ENCODE assay signal across 30 cellular contexts in the genomic region with DNA sequence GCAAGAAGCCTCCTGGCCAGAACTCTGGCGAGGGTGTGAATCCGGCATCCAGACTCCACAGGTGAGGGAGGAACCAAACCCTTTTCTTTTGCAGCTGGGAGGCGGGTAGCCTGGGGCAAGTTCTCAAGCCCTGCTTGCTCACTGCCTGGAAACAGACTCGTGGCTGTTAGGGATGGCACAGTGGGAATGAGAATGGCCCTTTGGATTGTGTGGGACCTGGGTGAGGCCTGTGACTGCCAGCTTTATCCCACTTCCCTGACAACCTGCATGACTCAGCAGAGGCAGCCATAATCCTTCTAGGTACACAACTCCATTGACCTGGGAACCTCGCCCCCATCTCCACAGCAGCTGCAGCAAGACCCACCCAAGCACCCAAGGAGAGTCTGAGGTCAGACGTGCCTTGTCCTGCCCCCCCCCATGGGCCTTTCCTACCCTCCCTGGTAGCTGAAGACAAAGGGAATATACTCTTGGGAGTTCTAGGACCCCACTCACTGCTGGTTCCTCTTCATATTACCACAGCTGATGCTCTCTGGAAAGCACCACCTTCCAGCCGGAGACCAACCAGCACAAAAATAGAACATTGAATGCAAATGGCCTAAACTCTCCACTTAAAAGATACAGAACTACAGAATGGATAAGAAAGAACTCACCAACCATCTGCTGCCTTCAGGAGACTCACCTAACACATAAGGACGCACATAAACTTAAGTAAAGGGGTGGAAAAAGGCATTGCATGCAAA. TPM values are rescaled to one million over a fixed set of nuclear protein-coding genes. Genes with fewer than 3 reads are reported as not detected.
A peak's percentile ranks its signal among the peaks of the same experiment; 100 is the strongest.
DNase-seq lines count a peak whose midpoint lies in the region; ATAC-seq and TF ChIP-seq lines count a peak whose summit lies in the region.
"Had no signal": no experiment of that assay in that cellular context is flagged by ENCODE, and none has a peak within 500 bp of the region (broad histone marks: within the 10 kb centered on the region; RNA-seq: fewer than 3 reads in every experiment).

No MANE protein-coding gene starts in this region.

- CTCF ChIA-PET in mammary epithelial cell (lab: Charles Lee; ENCODE audit: low non-redundant PET) = no interaction called here

- peak overlapping the region; percentile 76 for H2AFZ ChIP-seq in mammary epithelial cell (ENCODE audit: low read depth, low read length)
- H2AFZ ChIP-seq in hepatocyte = no peak overlapping the region

- H3K36me3 ChIP-seq in mammary epithelial cell (ENCODE audit: insufficient read depth, low read length) (no peaks in the 10 kb centered on the region), hepatocyte (replicated peaks; ENCODE audit: insufficient read depth, low read depth) (no peaks in the 10 kb centered on the region)
- H3K36me3 ChIP-seq: esophagus muscularis mucosa, prostate gland had no signal

- H3K27me3 ChIP-seq in mammary epithelial cell (ENCODE audit: insufficient read depth, low read length) (no peaks in the 10 kb centered on the region), hepatocyte (no peaks in the 10 kb centered on the region)
- H3K27me3 ChIP-seq: esophagus muscularis mucosa had no signal

- peaks cover 0 to 20% (median 12%) of the 10 kb centered on the region in 7 donors for H3K9me3 Mint-ChIP-seq in naive B cell
- H3K9me3 Mint-ChIP-seq: activated T-cell treated with anti-CD3 and anti-CD28 coated beads, Interleukin-2, amount 50 U/mL, for 4 hours; central memory CD8-positive, alpha-beta T cell; effector memory CD8-positive, alpha-beta T cell; type B pancreatic cell had no signal

- no peak for ATAC-seq in naive B cell (ENCODE audit: low read depth in 2 of 2)
- ATAC-seq: activated T-cell treated with anti-CD3 and anti-CD28 coated beads, Interleukin-2, amount 50 U/mL, for 4 hours; effector memory CD8-positive, alpha-beta T cell; naive thymus-derived CD8-positive, alpha-beta T cell; sciatic nerve had no signal

- no peak overlapping the region for H3K4me3 ChIP-seq in mammary epithelial cell (replicated peaks in 1 of 3; ENCODE audit: insufficient read depth in 1 of 3, low read depth in 2 of 3, low read length in 3 of 3)
- H3K4me3 ChIP-seq in hepatocyte = no peak overlapping the region
- H3K4me3 ChIP-seq: esophagus muscularis mucosa, prostate gland had no signal

- TF ChIP-seq CTCF in mammary epithelial cell (conservative IDR thresholded peaks at IDR 0.05 in 1 of 2, IDR thresholded peaks at IDR 0.05 in 1 of 2; ENCODE audit: extremely low read depth in 1 of 2, insufficient read depth in 1 of 2, low read depth in 1 of 2, low read length in 2 of 2) (no peak), hepatocyte (IDR thresholded peaks at IDR 0.05; ENCODE audit: poor library complexity) (no peak)

- H3K9me3 ChIP-seq in mammary epithelial cell (replicated peaks; ENCODE audit: insufficient read depth, low read length) = no peaks in the 10 kb centered on the region
- no peaks in the 10 kb centered on the region for H3K9me3 ChIP-seq in hepatocyte (ENCODE audit: low read depth)
- H3K9me3 ChIP-seq: esophagus muscularis mucosa, prostate gland had no signal

- peak overlapping the region in 1 of 6 donors; percentile 33 for H3K27ac Mint-ChIP-seq in naive B cell
- H3K27ac Mint-ChIP-seq: effector memory CD8-positive, alpha-beta T cell; naive thymus-derived CD8-positive, alpha-beta T cell; type B pancreatic cell had no signal

- H3K27me3 Mint-ChIP-seq in naive B cell = peaks cover 0 to 30% (median 26%) of the 10 kb centered on the region in 3 donors

- WGBS in mammary epithelial cell (ENCODE audit: low coverage, missing lambda C conversion rate) = 81% methylated on average over 3 of the region's 8 CpGs
- WGBS in hepatocyte (ENCODE audit: low lambda C conversion rate, missing lambda C conversion rate) = 88% methylated on average over 8 of the region's 8 CpGs

- H4K20me1 ChIP-seq in mammary epithelial cell (ENCODE audit: insufficient read depth, low read length) (no peaks in the 10 kb centered on the region), hepatocyte (ENCODE audit: insufficient read depth, poor library complexity, severe bottlenecking) (no peaks in the 10 kb centered on the region)

- H3K9ac ChIP-seq in mammary epithelial cell (ENCODE audit: insufficient read depth, low read length) = no peak overlapping the region
- H3K9ac ChIP-seq: KMS-11 had no signal

- intact Hi-C loops in mammary epithelial cell (cut with micrococcal nuclease) = no loop called here

- dilution Hi-C loops in mammary epithelial cell (cut with HindIII; ENCODE audit: low sequenced_read_pairs) = no loop called here

- no peaks in the 10 kb centered on the region for H3K4me1 ChIP-seq in mammary epithelial cell (ENCODE audit: insufficient read depth, low read length)
- H3K4me1 ChIP-seq in hepatocyte (ENCODE audit: insufficient read depth) = no peaks in the 10 kb centered on the region
- H3K4me1 ChIP-seq: esophagus muscularis mucosa, prostate gland had no signal

- no TSS peak for BruUV-seq in mammary epithelial cell (replicated peaks; lab: Mats Ljungman, UMichigan)

- peaks cover 39 to 62% (median 49%) of the 10 kb centered on the region in 3 donors for H3K4me1 Mint-ChIP-seq in naive B cell
- H3K4me1 Mint-ChIP-seq: central memory CD8-positive, alpha-beta T cell had no signal

- H3K36me3 Mint-ChIP-seq in naive B cell = peaks cover 0 to 10% of the 10 kb centered on the region in 2 donors
- H3K36me3 Mint-ChIP-seq: type B pancreatic cell had no signal

- H3K79me2 ChIP-seq in mammary epithelial cell (ENCODE audit: insufficient read depth, low read length) (no peaks in the 10 kb centered on the region), hepatocyte (no peaks in the 10 kb centered on the region)

- DNase-seq in ELF-1 (ENCODE audit: low read depth, low spot score) (peak; percentile 48), LoVo (ENCODE audit: low spot score) (peak; percentile 16), mammary epithelial cell (peak; percentile 43), naive B cell (no peak), hepatocyte (ENCODE audit: low spot score) (no peak), DMS79 treated with DMSO at 0.1 percent for 48 hours (lab: John Stamatoyannopoulos, UW) (no peak), epidermal melanocyte (ENCODE audit: insufficient read length, low spot score) (no peak)
- DNase-seq: activated gamma-delta T cell treated with Interleukin-2 at 50 U/mL for 16 hours; activated T-cell treated with anti-CD3 and anti-CD28 coated beads, Interleukin-2, amount 50 U/mL, for 4 hours; effector memory CD8-positive, alpha-beta T cell; foreskin fibroblast; head of caudate nucleus; kidney; midbrain; naive thymus-derived CD8-positive, alpha-beta T cell; NCI-H1436 treated with DMSO at 0.1 percent for 48 hours; NCI-H2081 treated with DMSO at 0.1 percent for 48 hours; NCI-H226; NCI-H748 treated with DMSO at 0.1 percent for 48 hours; RPMI8226; stimulated activated CD4-positive, alpha-beta T cell treated with anti-CD3 and anti-CD28 coated beads, Interleukin-12 subunit alpha, Interleukin-12 subunit beta, amount 100 ng/mL, for 4 hours; stimulated activated CD4-positive, alpha-beta T cell treated with anti-CD3 and anti-CD28 coated beads, Interleukin-2, amount 100 ng/mL, for 48 hours; T1000 had no signal

- H3K9me2 ChIP-seq in hepatocyte (replicated peaks; ENCODE audit: insufficient read depth) = no peaks in the 10 kb centered on the region

- H3K27ac ChIP-seq in mammary epithelial cell (ENCODE audit: insufficient read depth, low read depth, low read length) = no peak overlapping the region
- H3K27ac ChIP-seq in hepatocyte = no peak overlapping the region
- H3K27ac ChIP-seq: esophagus muscularis mucosa, KMS-11, prostate gland had no signal

- in situ Hi-C loops in mammary epithelial cell (cut with MboI; ENCODE audit: low sequenced_read_pairs in 2 of 2) = no loop called here

- H3K4me3 Mint-ChIP-seq in naive B cell = peak overlapping the region in 5 of 8 donors; percentile 42 to 60 (median 57)
- H3K4me3 Mint-ChIP-seq: activated T-cell treated with anti-CD3 and anti-CD28 coated beads, Interleukin-2, amount 50 U/mL, for 4 hours; central memory CD8-positive, alpha-beta T cell; effector memory CD8-positive, alpha-beta T cell; naive thymus-derived CD8-positive, alpha-beta T cell; type B pancreatic cell had no signal

- H3K4me2 ChIP-seq in mammary epithelial cell (ENCODE audit: insufficient read depth, low read depth, low read length) (no peak overlapping the region), hepatocyte (no peak overlapping the region)
- H3K4me2 ChIP-seq: KMS-11 had no signal

RNA-seq across cellular contexts. Expression of gene GPR33, which starts 5.1 kb away (rescaled TPM):
- total RNA-seq in mammary epithelial cell (not detected), hepatocyte (not detected in 2 replicates)
- polyA plus RNA-seq in mammary epithelial cell (not detected), naive B cell (ENCODE audit: low read depth in 6 of 6) (not detected), hepatocyte (not detected in 2 replicates)
- not detected for polyA minus RNA-seq in mammary epithelial cell
- total RNA-seq: activated T-cell treated with anti-CD3 and anti-CD28 coated beads, Interleukin-2, amount 50 U/mL, for 4 hours; esophagus muscularis mucosa; kidney; naive thymus-derived CD8-positive, alpha-beta T cell; prostate gland; sciatic nerve; SK-MEL-5 had no signal
- polyA plus RNA-seq: naive thymus-derived CD8-positive, alpha-beta T cell had no signal

RNA-seq across cellular contexts. Expression of gene DTD2, which starts 35.6 kb away (rescaled TPM):
- 10 to 100 TPM; 21.4 to 59.5 TPM for total RNA-seq in mammary epithelial cell
- polyA plus RNA-seq in mammary epithelial cell = 21.8 TPM
- 12.4 TPM for polyA minus RNA-seq in mammary epithelial cell
- polyA plus RNA-seq in naive B cell (ENCODE audit: low read depth in 6 of 6) = 10 to 100 TPM; 12.5 to 26.0 (median 17.8) TPM
- 36.6 and 49.2 TPM in 2 replicates for total RNA-seq in hepatocyte
- polyA plus RNA-seq in hepatocyte = 13.1 and 13.7 TPM in 2 replicates

Comparison
In these comparisons a context has a peak if more than half of its experiments do, and no peak if none do; other contexts are left out.
1. DNase-seq: peak in ELF-1 (single experiment), LoVo (single experiment) and mammary epithelial cell (single experiment); none in naive B cell (single experiment), hepatocyte (single experiment), DMS79 treated with DMSO at 0.1 percent for 48 hours (single experiment) and epidermal melanocyte (single experiment).